14 cellular contexts compared by ENCODE assay signal in the genomic region with DNA sequence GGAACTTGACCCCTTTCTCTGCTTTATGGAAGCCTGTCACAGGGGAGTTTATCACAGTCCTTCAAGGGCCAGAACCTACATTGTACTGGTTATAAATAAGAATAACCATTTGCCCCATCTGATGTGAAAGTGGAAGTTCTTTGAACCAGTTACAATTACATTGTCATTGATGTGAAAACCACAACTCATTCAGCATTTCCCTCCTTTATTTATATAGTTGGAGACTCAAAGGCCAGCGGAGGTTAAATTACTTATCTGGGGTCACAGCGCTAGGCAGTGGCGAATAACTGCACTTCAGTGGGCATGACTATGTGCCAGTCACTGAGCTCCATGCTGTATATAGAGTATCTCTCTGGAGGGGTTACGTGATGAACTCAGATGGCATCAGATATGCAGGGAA.
DNase-seq lines count a peak whose midpoint lies in the region; ATAC-seq and TF ChIP-seq lines count a peak whose summit lies in the region.
"Had no signal": no experiment of that assay in that cellular context is flagged by ENCODE, and none has a peak within 500 bp of the region (broad histone marks: within the 10 kb centered on the region; RNA-seq: fewer than 3 reads in every experiment).

No MANE protein-coding gene starts in this region.

- WGBS in psoas muscle, 3 donors: 68 to 73% (median 70%) methylated on average over 4 of the region's 4 CpGs
- 70% methylated on average over 4 of the region's 4 CpGs for WGBS in prostate gland
- WGBS in H9 (ENCODE audit: extremely low coverage, insufficient read length, low lambda C conversion rate): no CpG with 5 or more reads among the region's 4 CpGs

- H3K27me3 ChIP-seq in psoas muscle (ENCODE audit: insufficient read depth in 3 of 3, low read length in 2 of 3) (no peaks in the 10 kb centered on the region), prostate gland (replicated peaks; ENCODE audit: insufficient read depth) (no peaks in the 10 kb centered on the region), H9 (ENCODE audit: insufficient read depth, low read length) (no peaks in the 10 kb centered on the region)

- no peaks in the 10 kb centered on the region for H3K79me1 ChIP-seq in H9 (ENCODE audit: insufficient read depth, low read depth, low read length, poor library complexity, severe bottlenecking)

- H3K27ac Mint-ChIP-seq in H9: no peak overlapping the region
- H3K27ac Mint-ChIP-seq: activated T-helper 2 cell treated with anti-CD3 and anti-CD28 coated beads, Interferon-gamma antibody, Interleukin-2, Interleukin-4, amounts not matched to agents 10 μg/mL and 5 μg/mL and 100 μg/mL, durations not matched to agents 14 hours and 24 hours and 36 hours; T-cell had no signal

- H3K9me3 Mint-ChIP-seq in H9: no peaks in the 10 kb centered on the region
- H3K9me3 Mint-ChIP-seq: activated T-helper 2 cell treated with anti-CD3 and anti-CD28 coated beads, Interferon-gamma antibody, Interleukin-2, Interleukin-4, amounts not matched to agents 10 μg/mL and 5 μg/mL and 100 μg/mL, durations not matched to agents 14 hours and 24 hours and 36 hours; T-cell had no signal

- H3K27ac ChIP-seq in psoas muscle (no peak overlapping the region), prostate gland (no peak overlapping the region), H9 (ENCODE audit: insufficient read length, low read depth, low read length) (no peak overlapping the region)

- no peak overlapping the region for H4K8ac ChIP-seq in H9 (replicated peaks; ENCODE audit: insufficient read length, low read depth, low read length)

- H3K36me3 Mint-ChIP-seq in H9 (ENCODE audit: insufficient read depth in 1 of 3, low read depth in 3 of 3): no peaks in the 10 kb centered on the region
- H3K36me3 Mint-ChIP-seq: T-cell had no signal

- DNase-seq in GM10266 (ENCODE audit: extremely low spot score): peak; percentile 10
- peak; percentile 89 for DNase-seq in MV-4-11 (lab: John Stamatoyannopoulos, UW)
- DNase-seq in mesenteric fat pad (ENCODE audit: low spot score): no peak
- DNase-seq in psoas muscle: no peak
- DNase-seq in prostate gland (ENCODE audit: low spot score): no peak
- no peak for DNase-seq in H9
- DNase-seq: activated CD4-positive, alpha-beta T cell treated with anti-CD3 and anti-CD28 coated beads, Interleukin-2, amount 50 U/mL, for 1 hour; islet precursor cell; NCI-H2171; stimulated activated CD4-positive, alpha-beta T cell treated with anti-CD3 and anti-CD28 coated beads, Interleukin-2, amount 100 ng/mL, for 24 hours; T-cell had no signal

- no peak overlapping the region for H3K14ac ChIP-seq in H9 (ENCODE audit: insufficient read depth, low read length)

- no peaks in the 10 kb centered on the region for H3K23me2 ChIP-seq in H9 (ENCODE audit: insufficient read length, low read depth, low read length, poor library complexity, severe bottlenecking)

- no peaks in the 10 kb centered on the region for H3K4me1 ChIP-seq in psoas muscle
- H3K4me1 ChIP-seq in prostate gland (replicated peaks): no peaks in the 10 kb centered on the region
- H3K4me1 ChIP-seq in H9 (ENCODE audit: insufficient read depth, low read length): no peaks in the 10 kb centered on the region

- H3K4me3 ChIP-seq in psoas muscle (no peak overlapping the region), prostate gland (no peak overlapping the region)

- TF ChIP-seq POLR2A in prostate gland (IDR thresholded peaks at IDR 0.05): no peak

- TF ChIP-seq CTCF in GM10266 (IDR thresholded peaks at IDR 0.05; ENCODE audit: control insufficient read depth, insufficient read depth, low read depth, missing control alignments): peak; percentile 3
- no peak for TF ChIP-seq CTCF in psoas muscle (IDR thresholded peaks at IDR 0.05)
- TF ChIP-seq CTCF in prostate gland (IDR thresholded peaks at IDR 0.05): no peak
- no peak for TF ChIP-seq CTCF in H9 (conservative IDR thresholded peaks at IDR 0.05)

- no peaks in the 10 kb centered on the region for H3K36me3 ChIP-seq in psoas muscle (ENCODE audit: insufficient read depth in 1 of 2, low read depth in 1 of 2)
- H3K36me3 ChIP-seq in prostate gland: no peaks in the 10 kb centered on the region

- H2AFZ ChIP-seq in H9 (ENCODE audit: low read length): no peak overlapping the region

- no peaks in the 10 kb centered on the region for H3K79me2 ChIP-seq in H9 (ENCODE audit: insufficient read depth, low read length)

- H3K4me3 Mint-ChIP-seq in H9: no peak overlapping the region
- H3K4me3 Mint-ChIP-seq: T-cell had no signal

- H3T11ph ChIP-seq in H9 (ENCODE audit: low read length): no peak overlapping the region

- no peak overlapping the region for H2BK12ac ChIP-seq in H9 (ENCODE audit: insufficient read length, low read depth, low read length)

- no peak overlapping the region for H2AK5ac ChIP-seq in H9 (ENCODE audit: insufficient read length, low read length)

- H3K18ac ChIP-seq in H9 (ENCODE audit: insufficient read length, low read depth, low read length): no peak overlapping the region

- H3K9me3 ChIP-seq in psoas muscle (no peaks in the 10 kb centered on the region), prostate gland (no peaks in the 10 kb centered on the region), H9 (ENCODE audit: control insufficient read depth, low read depth, low read length) (no peaks in the 10 kb centered on the region)

- H3K4me2 ChIP-seq in H9 (ENCODE audit: insufficient read depth, insufficient read length, low read length): no peak overlapping the region

- no peak overlapping the region for H4K91ac ChIP-seq in H9 (ENCODE audit: insufficient read length, low read depth, low read length)

- H2BK20ac ChIP-seq in H9 (ENCODE audit: low read depth, low read length, poor library complexity, severe bottlenecking): no peak overlapping the region

- no peak overlapping the region for H4K5ac ChIP-seq in H9 (ENCODE audit: insufficient read length, low read depth, low read length)

- H2BK120ac ChIP-seq in H9 (ENCODE audit: low read depth, low read length, poor library complexity, severe bottlenecking): no peak overlapping the region

- no peak overlapping the region for H3K9ac ChIP-seq in H9 (ENCODE audit: extremely low read depth, insufficient read length, low read length)

- no peaks in the 10 kb centered on the region for H4K20me1 ChIP-seq in H9 (ENCODE audit: control insufficient read depth, insufficient read depth, insufficient read length)

- no peak overlapping the region for H3K56ac ChIP-seq in H9 (ENCODE audit: insufficient read length, low read depth, low read length)

- ATAC-seq in GM21360 (IDR thresholded peaks at IDR 0.05; ENCODE audit: unreplicated experiment) (peak; percentile 75), HG02973 (IDR thresholded peaks at IDR 0.05; ENCODE audit: unreplicated experiment) (peak; percentile 47), psoas muscle (no peak)
- ATAC-seq: T-cell had no signal

- H2BK15ac ChIP-seq in H9 (ENCODE audit: low read depth, low read length): no peak overlapping the region

- H3K23ac ChIP-seq in H9 (ENCODE audit: insufficient read length, low read depth, low read length): no peak overlapping the region

- intact Hi-C loops in psoas muscle (cut with DNase I) (no loop called here), prostate gland (cut with DNase I) (no loop called here)

- no peak overlapping the region for H2BK5ac ChIP-seq in H9 (ENCODE audit: insufficient read length, low read length)

- no peak overlapping the region for H3K4ac ChIP-seq in H9 (ENCODE audit: low read depth, low read length)

- no peaks in the 10 kb centered on the region for H3K4me1 Mint-ChIP-seq in H9

- H3K27me3 Mint-ChIP-seq in H9 (ENCODE audit: low read depth): no peaks in the 10 kb centered on the region; the same call in 1 of the 2 replicates

Comparison
In these comparisons a context has a peak if more than half of its experiments do, and no peak if none do; other contexts are left out.
1. DNase-seq: peak in GM10266 (single experiment) and MV-4-11 (single experiment); none in mesenteric fat pad (single experiment), psoas muscle (0 of 2), prostate gland (single experiment) and H9 (single experiment).
2. ATAC-seq: peak in GM21360 (single experiment) and HG02973 (single experiment); none in psoas muscle (0 of 4).